Comparison of ENCODE assay signal across 8 cellular contexts in genomic region chr19:49929121-49929610, GRCh38. TPM values are rescaled to one million over a fixed set of nuclear protein-coding genes. Genes with fewer than 3 reads are reported as not detected.
DNase-seq lines count a peak whose midpoint lies in the region; ATAC-seq and TF ChIP-seq lines count a peak whose summit lies in the region.

Gene ATF5 (plus strand): TSS chr19:49929205. CDS start chr19:49930851, 1,646 bp downstream.
Gene NUP62 (minus strand): TSS chr19:49929504. CDS start chr19:49909807, 19,697 bp downstream.

- WGBS in ovary, 3 donors = 0 to 1% (median 1%) methylated on average over 31 to 48 of the region's 48 CpGs
- WGBS in thyroid gland, 2 donors = 0 to 1% methylated on average over 39 to 45 of the region's 48 CpGs

- H3K4me1 ChIP-seq in ovary (ENCODE audit: insufficient read depth) (peaks cover 10% of the 10 kb centered on the region), thyroid gland (peaks cover 0 to 20% of the 10 kb centered on the region in 2 donors)

- peaks cover 23% of the 10 kb centered on the region for H3K4me1 Mint-ChIP-seq in HFFc6 (ENCODE audit: low read depth)

- H3K4me3 Mint-ChIP-seq in HFFc6 = peak within 1 kb of the TSS; percentile 95

- peak; percentile 58 to 59 for ATAC-seq in activated naive CD4-positive, alpha-beta T cell treated with anti-CD3 and anti-CD28 coated beads, Interleukin-2, amount 50 U/mL, for 72 hours

- H3K4me3 ChIP-seq in GM08714 (ENCODE audit: low read length) (peak within 1 kb of the TSS; percentile 98), NB4 (ENCODE audit: low read depth, low read length) (peak within 1 kb of the TSS; percentile 79), ovary (peak within 1 kb of the TSS; percentile 94), thyroid gland (replicated peaks in 1 of 3) (peak within 1 kb of the TSS; percentile 49 to 86 (median 73))

- H3K27ac Mint-ChIP-seq in HFFc6 = peak within 1 kb of the TSS; percentile 94
- peak within 1 kb of the TSS; percentile 97 to 100 for H3K27ac Mint-ChIP-seq in activated naive CD4-positive, alpha-beta T cell treated with anti-CD3 and anti-CD28 coated beads, Interleukin-2, amount 50 U/mL, for 72 hours

- peaks cover 8% of the 10 kb centered on the region; the same call in 1 of the 2 replicates for H3K9me3 Mint-ChIP-seq in HFFc6
- H3K9me3 Mint-ChIP-seq in activated naive CD4-positive, alpha-beta T cell treated with anti-CD3 and anti-CD28 coated beads, Interleukin-2, amount 50 U/mL, for 72 hours = peaks cover 9 to 15% of the 10 kb centered on the region in 2 donors

- no peak for TF ChIP-seq CTCF in HFFc6 (IDR thresholded peaks at IDR 0.05)
- TF ChIP-seq CTCF in NB4 (IDR thresholded peaks at IDR 0.05; ENCODE audit: low read depth, low read length) = no peak
- no peak for TF ChIP-seq CTCF in ovary (IDR thresholded peaks at IDR 0.05)
- TF ChIP-seq CTCF in thyroid gland (IDR thresholded peaks at IDR 0.05) = no peak

- DNase-seq in HFFc6 = peak; percentile 66
- DNase-seq in NB4 (ENCODE audit: low read depth) = peak; percentile 90
- DNase-seq in SKM-1 (lab: John Stamatoyannopoulos, UW; ENCODE audit: unreplicated experiment) = peak; percentile 39
- DNase-seq in activated naive CD4-positive, alpha-beta T cell treated with anti-CD3 and anti-CD28 coated beads, Interleukin-2, amount 50 U/mL, for 72 hours (ENCODE audit: low spot score in 2 of 2) = peak; percentile 93 to 96
- DNase-seq in glomerular visceral epithelial cell (ENCODE audit: extremely low spot score) = peak; percentile 93
- peak; percentile 89 to 95 (median 94) for DNase-seq in ovary
- peak; percentile 85 to 90 for DNase-seq in thyroid gland

- H3K27ac ChIP-seq in ovary (peak within 1 kb of the TSS; percentile 82), thyroid gland (peak within 1 kb of the TSS; percentile 72 to 91 (median 89))

- H3K36me3 Mint-ChIP-seq in HFFc6 (ENCODE audit: low read depth) = peaks cover 59% of the 10 kb centered on the region
- peaks cover 38 to 56% of the 10 kb centered on the region in 2 donors for H3K36me3 Mint-ChIP-seq in activated naive CD4-positive, alpha-beta T cell treated with anti-CD3 and anti-CD28 coated beads, Interleukin-2, amount 50 U/mL, for 72 hours

- no peaks in the 10 kb centered on the region for H3K36me3 ChIP-seq in ovary
- no peaks in the 10 kb centered on the region for H3K36me3 ChIP-seq in thyroid gland

- TF ChIP-seq POLR2A in NB4 (IDR thresholded peaks at IDR 0.05; ENCODE audit: extremely low read depth, insufficient read length) (no peak), ovary (IDR thresholded peaks at IDR 0.05) (no peak), thyroid gland (IDR thresholded peaks at IDR 0.05) (no peak)

- TF ChIP-seq EP300 in ovary (IDR thresholded peaks at IDR 0.05) = no peak

- intact Hi-C loops in ovary (cut with DNase I) = loop anchor here in 1 of 4 donors (2.0 kb wide), 1 partner anchor 50 kb away; no protein-coding TSS in a partner anchor
- intact Hi-C loops in thyroid gland (cut with DNase I) = no loop called here

- H3K9me3 ChIP-seq in ovary = no peaks in the 10 kb centered on the region
- no peaks in the 10 kb centered on the region for H3K9me3 ChIP-seq in thyroid gland

- peaks cover 13% of the 10 kb centered on the region for H3K27me3 Mint-ChIP-seq in HFFc6 (ENCODE audit: insufficient read depth)

- H3K27me3 ChIP-seq in ovary = no peaks in the 10 kb centered on the region
- no peaks in the 10 kb centered on the region for H3K27me3 ChIP-seq in thyroid gland

RNA-seq across cellular contexts. Expression of gene ATF5, which starts in this region (rescaled TPM):
- total RNA-seq in HFFc6 (2021; fragmentation: NEBNext Ultra II Directional; extraction: Animal tissue kit (Norgen Biotek cat#: 25700)) = 10 to 100 TPM; 38.2 to 44.4 (median 41.2) TPM
- total RNA-seq in activated naive CD4-positive, alpha-beta T cell treated with anti-CD3 and anti-CD28 coated beads, Interleukin-2, amount 50 U/mL, for 72 hours = 10 to 100 TPM in 1 of 2 donors, 1 to 10 TPM in 1; 7.7 to 13.2 TPM
- total RNA-seq in ovary (10 to 100 TPM in 5 of 7 donors, 1 to 10 TPM in 2; 4.3 to 23.5 (median 16.0) TPM), thyroid gland (10 to 100 TPM in 1 of 4 donors, 1 to 10 TPM in 3; 6.3 to 17.9 (median 8.0) TPM)
- polyA plus RNA-seq in ovary = 10 to 100 TPM; 17.3 to 20.1 TPM

RNA-seq across cellular contexts. Expression of gene NUP62, which starts in this region (rescaled TPM):
- total RNA-seq in HFFc6 (2021; fragmentation: NEBNext Ultra II Directional; extraction: Animal tissue kit (Norgen Biotek cat#: 25700)) = 10 to 100 TPM; 50.9 to 78.3 (median 68.3) TPM
- 100 to 1,000 TPM in 1 of 2 donors, 10 to 100 TPM in 1; 82.5 to 109 TPM for total RNA-seq in activated naive CD4-positive, alpha-beta T cell treated with anti-CD3 and anti-CD28 coated beads, Interleukin-2, amount 50 U/mL, for 72 hours
- 10 to 100 TPM; 18.7 to 47.7 (median 38.5) TPM for total RNA-seq in ovary
- polyA plus RNA-seq in ovary = 10 to 100 TPM; 19.0 to 27.3 TPM
- total RNA-seq in thyroid gland = 10 to 100 TPM; 27.5 to 32.3 (median 30.5) TPM

Comparison
In these comparisons a context has a peak if more than half of its experiments do, and no peak if none do; other contexts are left out.
1. Peak in every context shown above with its lines: DNase-seq, ATAC-seq, H3K4me3 ChIP-seq and H3K27ac ChIP-seq.
2. DNase-seq: peak in every context shown above with its lines; median percentile 94 in activated naive CD4-positive, alpha-beta T cell treated with anti-CD3 and anti-CD28 coated beads, Interleukin-2, amount 50 U/mL, for 72 hours; 94 in ovary; 93 in glomerular visceral epithelial cell; 90 in NB4; 88 in thyroid gland; 66 in HFFc6; 39 in SKM-1.